Comparison of ENCODE assay signal across 9 cellular contexts in genomic region chr12:27619308-27619707, GRCh38.
DNase-seq lines count a peak whose midpoint lies in the region; ATAC-seq and TF ChIP-seq lines count a peak whose summit lies in the region.
"Had no signal": no experiment of that assay in that cellular context is flagged by ENCODE, and none has a peak within 500 bp of the region (broad histone marks: within the 10 kb centered on the region; RNA-seq: fewer than 3 reads in every experiment).

No MANE protein-coding gene starts in this region.

- no peak overlapping the region for H3K9ac ChIP-seq in GM23248

- H3K9me3 ChIP-seq in GM23248 (ENCODE audit: low read depth) = no peaks in the 10 kb centered on the region
- no peaks in the 10 kb centered on the region for H3K9me3 ChIP-seq in psoas muscle

- no peaks in the 10 kb centered on the region for H3K9me3 Mint-ChIP-seq in effector memory CD8-positive, alpha-beta T cell
- H3K9me3 Mint-ChIP-seq: brain had no signal

- no peaks in the 10 kb centered on the region for H4K20me1 ChIP-seq in GM23248 (ENCODE audit: insufficient read depth)

- H3K4me2 ChIP-seq in GM23248 (ENCODE audit: unreplicated experiment) = peak overlapping the region; percentile 57

- in situ Hi-C loops in GM23248 (cut with MboI) = no loop called here

- H2AFZ ChIP-seq in GM23248 = no peak overlapping the region

- peaks cover 41% of the 10 kb centered on the region for H3F3A ChIP-seq in GM23248 (ENCODE audit: insufficient read depth)

- TF ChIP-seq CTCF in coronary artery (IDR thresholded peaks at IDR 0.05) (no peak), psoas muscle (IDR thresholded peaks at IDR 0.05) (no peak)

- H3K4me3 ChIP-seq in GM23248 (no peak overlapping the region), coronary artery (no peak overlapping the region), psoas muscle (no peak overlapping the region)

- H3K36me3 ChIP-seq in GM23248 (ENCODE audit: low read depth) (no peaks in the 10 kb centered on the region), psoas muscle (ENCODE audit: insufficient read depth in 1 of 2, low read depth in 1 of 2) (no peaks in the 10 kb centered on the region)

- H3K4me1 Mint-ChIP-seq in effector memory CD8-positive, alpha-beta T cell (ENCODE audit: low read depth in 2 of 2) = no peaks in the 10 kb centered on the region

- no peak overlapping the region for H3K27ac Mint-ChIP-seq in effector memory CD8-positive, alpha-beta T cell

- H3K27me3 ChIP-seq in GM23248 (replicated peaks; ENCODE audit: insufficient read depth) (no peaks in the 10 kb centered on the region), psoas muscle (ENCODE audit: insufficient read depth in 3 of 3, low read length in 2 of 3) (no peaks in the 10 kb centered on the region)

- peaks cover 96% of the 10 kb centered on the region for H3K79me2 ChIP-seq in GM23248 (ENCODE audit: insufficient read depth)

- intact Hi-C loops in psoas muscle (cut with DNase I) = no loop called here

- no peaks in the 10 kb centered on the region for H3K9me2 ChIP-seq in GM23248 (ENCODE audit: insufficient read depth)

- H3K27ac ChIP-seq in GM23248 (peak overlapping the region; percentile 70), coronary artery (peak overlapping the region; percentile 29 to 73), psoas muscle (no peak overlapping the region)

- ATAC-seq in psoas muscle (peak; percentile 51 to 77 (median 60)), HG03354 (IDR thresholded peaks at IDR 0.05; ENCODE audit: poor library complexity, severe bottlenecking, unreplicated experiment) (no peak), HG03097 (IDR thresholded peaks at IDR 0.05; ENCODE audit: low FRiP score, unreplicated experiment) (no peak)
- no peak for ATAC-seq in effector memory CD8-positive, alpha-beta T cell (replicated peaks)

- peak; percentile 88 for DNase-seq in GM23248
- DNase-seq in NOMO-1 treated with DMSO at 0.1 percent for 48 hours (lab: John Stamatoyannopoulos, UW; ENCODE audit: unreplicated experiment) = peak; percentile 80
- no peak for DNase-seq in coronary artery (ENCODE audit: low spot score)
- no peak for DNase-seq in psoas muscle
- DNase-seq in stimulated activated CD8-positive, alpha-beta memory T cell treated with anti-CD3 and anti-CD28 coated beads, Interleukin-4, amount 100 ng/mL, for 48 hours = no peak
- DNase-seq in effector memory CD8-positive, alpha-beta T cell = no peak

- H3K4me1 ChIP-seq in GM23248 (ENCODE audit: insufficient read depth) (peaks cover 72% of the 10 kb centered on the region), psoas muscle (peaks cover 21% of the 10 kb centered on the region)

- H3K36me3 Mint-ChIP-seq in effector memory CD8-positive, alpha-beta T cell (ENCODE audit: insufficient read depth) = no peaks in the 10 kb centered on the region

- peaks cover 0 to 15% of the 10 kb centered on the region in 2 donors for H3K27me3 Mint-ChIP-seq in effector memory CD8-positive, alpha-beta T cell
- H3K27me3 Mint-ChIP-seq: brain had no signal

- no peak overlapping the region for H3K4me3 Mint-ChIP-seq in effector memory CD8-positive, alpha-beta T cell
- H3K4me3 Mint-ChIP-seq: brain had no signal

Comparison
In these comparisons a context has a peak if more than half of its experiments do, and no peak if none do; other contexts are left out.
1. DNase-seq: peak in GM23248 (single experiment) and NOMO-1 treated with DMSO at 0.1 percent for 48 hours (single experiment); none in coronary artery (single experiment), psoas muscle (0 of 2), stimulated activated CD8-positive, alpha-beta memory T cell treated with anti-CD3 and anti-CD28 coated beads, Interleukin-4, amount 100 ng/mL, for 48 hours (single experiment) and effector memory CD8-positive, alpha-beta T cell (0 of 3).
2. ATAC-seq: peak in psoas muscle (4 of 4); none in HG03354 (single experiment), HG03097 (single experiment) and effector memory CD8-positive, alpha-beta T cell (single experiment).